ENCODE assay signal across 21 cellular contexts in genomic region chr22:33204408-33204807, GRCh38.
A peak's percentile ranks its signal among the peaks of the same experiment; 100 is the strongest.
DNase-seq lines count a peak whose midpoint lies in the region; ATAC-seq, FAIRE-seq and TF ChIP-seq lines count a peak whose summit lies in the region.
"Had no signal": no experiment of that assay in that cellular context is flagged by ENCODE, and none has a peak within 500 bp of the region (broad histone marks: within the 10 kb centered on the region; RNA-seq: fewer than 3 reads in every experiment).

No MANE protein-coding gene starts in this region.

- peak overlapping the region; percentile 51 for H3K4me3 ChIP-seq in GM06990 (replicated peaks; ENCODE audit: low read depth, low read length)
- peak overlapping the region; percentile 32; the same call in 1 of the 2 replicates for H3K4me3 ChIP-seq in GM12878
- H3K4me3 ChIP-seq in CD8-positive, alpha-beta T cell (ENCODE audit: low read depth, low read length), result no peak overlapping the region
- H3K4me3 ChIP-seq: BLaER1, GM23248 had no signal

- peaks cover 10% of the 10 kb centered on the region for H3K27me3 Mint-ChIP-seq in stimulated activated memory B cell treated with anti-CD40 and anti-IgM and Interleukin-4, amounts not matched to agents 10 μg/mL and 1 μg/mL and 100 μg/mL, for 72 hours
- peaks cover 15% of the 10 kb centered on the region for H3K27me3 Mint-ChIP-seq in CD8-positive, alpha-beta T cell (ENCODE audit: low read depth)
- H3K27me3 Mint-ChIP-seq: CD4-positive, CD25-positive, alpha-beta regulatory T cell had no signal

- no peaks in the 10 kb centered on the region; the same call in 1 of the 2 replicates for H3K79me2 ChIP-seq in GM12878 (ENCODE audit: control insufficient read depth, insufficient read depth, low read length)

- FAIRE-seq in GM12878 (lab: Jason Lieb, UNC), result no peak
- FAIRE-seq: D721Med, GM18507, H1 had no signal

- RAD21 ChIA-PET in GM12878 (lab: Charles Lee; ENCODE audit: unreplicated experiment), result interaction anchor here (1.0 to 4.6 kb wide), 9 partner anchors 19 to 760 kb away, joined by 3 to 47 read pairs (median 5); no protein-coding TSS in a partner anchor

- SMC1A ChIA-PET in GM12878 (lab: Charles Lee; ENCODE audit: uncharacterized antibody, unreplicated experiment), result interaction anchor here (0.7 to 5.2 kb wide), 10 partner anchors 12 to 268 kb away, joined by 3 to 62 read pairs (median 6); no protein-coding TSS in a partner anchor

- no peak overlapping the region for H3K4me3 Mint-ChIP-seq in stimulated activated memory B cell treated with anti-CD40 and anti-IgM and Interleukin-4, amounts not matched to agents 10 μg/mL and 1 μg/mL and 100 μg/mL, for 72 hours
- H3K4me3 Mint-ChIP-seq in CD8-positive, alpha-beta T cell, result no peak overlapping the region
- H3K4me3 Mint-ChIP-seq: CD8-positive, alpha-beta memory T cell had no signal

- H3K4me1 Mint-ChIP-seq in stimulated activated memory B cell treated with anti-CD40 and anti-IgM and Interleukin-4, amounts not matched to agents 10 μg/mL and 1 μg/mL and 100 μg/mL, for 72 hours, result peaks cover 31% of the 10 kb centered on the region
- H3K4me1 Mint-ChIP-seq in CD8-positive, alpha-beta T cell (ENCODE audit: low read depth), result no peaks in the 10 kb centered on the region
- H3K4me1 Mint-ChIP-seq: CD4-positive, CD25-positive, alpha-beta regulatory T cell; CD8-positive, alpha-beta memory T cell had no signal

- intact Hi-C loops in GM12878 (cut with micrococcal nuclease; ENCODE audit: unreplicated experiment), result no loop called here
- intact Hi-C loops in CD8-positive, alpha-beta T cell (cut with DNase I, micrococcal nuclease), result no loop called here

- WGBS in GM12878 (ENCODE audit: insufficient coverage, insufficient replicate concordance, low lambda C conversion rate, missing lambda C conversion rate), result 6% methylated on average over 1 of the region's 1 CpG

- peak overlapping the region; percentile 35; the same call in 1 of the 2 replicates for H3K9ac ChIP-seq in GM12878 (ENCODE audit: control insufficient read depth, insufficient read depth, low read length)
- H3K9ac ChIP-seq: BLaER1, GM23248 had no signal

- H3K4me2 ChIP-seq in GM12878 (ENCODE audit: control insufficient read depth, insufficient read depth), result peak overlapping the region; percentile 80
- H3K4me2 ChIP-seq: BLaER1 had no signal

- no peaks in the 10 kb centered on the region for H3K36me3 Mint-ChIP-seq in stimulated activated memory B cell treated with anti-CD40 and anti-IgM and Interleukin-4, amounts not matched to agents 10 μg/mL and 1 μg/mL and 100 μg/mL, for 72 hours
- H3K36me3 Mint-ChIP-seq in CD8-positive, alpha-beta T cell, result no peaks in the 10 kb centered on the region
- H3K36me3 Mint-ChIP-seq: CD4-positive, CD25-positive, alpha-beta regulatory T cell had no signal

- peak overlapping the region; percentile 37 for H3K27ac ChIP-seq in GM12878 (ENCODE audit: control insufficient read depth, insufficient read depth)
- no peak overlapping the region for H3K27ac ChIP-seq in CD8-positive, alpha-beta T cell (ENCODE audit: low read depth, low read length)
- H3K27ac ChIP-seq: BLaER1, C4-2B, GM23248 had no signal

- TF ChIP-seq EP300 in GM12878 (IDR thresholded peaks at IDR 0.05; ENCODE audit: borderline replicate concordance in 1 of 2, control insufficient read depth in 1 of 2, low read depth in 2 of 2, low read length in 2 of 2), result no peak

- TSS peak; percentile 84 for BruUV-seq in GM12878 (replicated peaks; lab: Mats Ljungman, UMichigan)

- no peaks in the 10 kb centered on the region for H3K27me3 ChIP-seq in GM06990 (replicated peaks; ENCODE audit: control insufficient read depth, insufficient read depth, low read length)
- H3K27me3 ChIP-seq in GM12878 (replicated peaks in 1 of 2; ENCODE audit: control insufficient read depth in 2 of 2, insufficient read depth in 2 of 2, low read length in 1 of 2), result no peaks in the 10 kb centered on the region
- H3K27me3 ChIP-seq in CD8-positive, alpha-beta T cell (ENCODE audit: insufficient read depth, low read length), result no peaks in the 10 kb centered on the region
- H3K27me3 ChIP-seq: BLaER1 had no signal

- TF ChIP-seq CTCF in GM06990 (IDR thresholded peaks at IDR 0.05; ENCODE audit: insufficient read depth, low read length, poor library complexity, severe bottlenecking) (no peak), GM12878 (IDR thresholded peaks at IDR 0.05 in 2 of 3, conservative IDR thresholded peaks at IDR 0.05 in 1 of 3; ENCODE audit: control insufficient read depth in 2 of 3, extremely low read depth in 1 of 3, insufficient read depth in 1 of 3, low read depth in 3 of 3, low read length in 3 of 3) (no peak)
- no peak for TF ChIP-seq CTCF in CD8-positive, alpha-beta T cell (IDR thresholded peaks at IDR 0.05)

- DNase-seq in GM06990 (ENCODE audit: extremely low read depth, insufficient read length) (no peak), NAMALWA (ENCODE audit: low spot score) (peak; percentile 12), GM12878 (ENCODE audit: low read depth, low spot score) (no peak), NCI-H1417 (lab: John Stamatoyannopoulos, UW) (no peak), SKM-1 (lab: John Stamatoyannopoulos, UW; ENCODE audit: unreplicated experiment) (no peak)
- no peak for DNase-seq in CD8-positive, alpha-beta T cell
- DNase-seq: CD4-positive, CD25-positive, alpha-beta regulatory T cell; CD8-positive, alpha-beta memory T cell; DMS 273 treated with DMSO at 0.1 percent for 48 hours; DMS79; GF-D8; GM23248; H7; HCEC 1CT had no signal

- H4K20me1 ChIP-seq in GM12878 (ENCODE audit: control insufficient read depth, insufficient read depth), result no peaks in the 10 kb centered on the region
- H4K20me1 ChIP-seq: BLaER1 had no signal

- H3K27ac Mint-ChIP-seq in stimulated activated memory B cell treated with anti-CD40 and anti-IgM and Interleukin-4, amounts not matched to agents 10 μg/mL and 1 μg/mL and 100 μg/mL, for 72 hours, result peak overlapping the region; percentile 62
- no peak overlapping the region for H3K27ac Mint-ChIP-seq in CD8-positive, alpha-beta T cell
- H3K27ac Mint-ChIP-seq: CD4-positive, CD25-positive, alpha-beta regulatory T cell; CD8-positive, alpha-beta memory T cell had no signal

- no peak overlapping the region for H2AFZ ChIP-seq in GM12878 (ENCODE audit: control insufficient read depth, low read depth, low read length)
- H2AFZ ChIP-seq: GM23248 had no signal

- POLR2A ChIA-PET in GM12878 (lab: Charles Lee), result interaction anchor here (0.9 kb wide), 1 partner anchor 68 kb away, joined by 4 read pairs; no protein-coding TSS in a partner anchor
- POLR2A ChIA-PET in CD8-positive, alpha-beta T cell (lab: Charles Lee), result no interaction called here

- in situ Hi-C loops in GM12878 (cut with MboI), result loop anchor here (5.0 kb wide), 1 partner anchor 122 kb away; no protein-coding TSS in a partner anchor

- no peak for TF ChIP-seq RAD21 in GM12878 (IDR thresholded peaks at IDR 0.05; ENCODE audit: insufficient read depth, low read depth, low read length)

- no peaks in the 10 kb centered on the region for H3K9me3 Mint-ChIP-seq in stimulated activated memory B cell treated with anti-CD40 and anti-IgM and Interleukin-4, amounts not matched to agents 10 μg/mL and 1 μg/mL and 100 μg/mL, for 72 hours
- H3K9me3 Mint-ChIP-seq in CD8-positive, alpha-beta T cell, result no peaks in the 10 kb centered on the region

- ATAC-seq in GM12878, result no peak
- ATAC-seq in stimulated activated memory B cell treated with anti-CD40 and anti-IgM and Interleukin-4, amounts not matched to agents 10 μg/mL and 1 μg/mL and 100 μg/mL, for 72 hours, result no peak
- ATAC-seq in CD8-positive, alpha-beta T cell, result no peak
- ATAC-seq in GM21529 (IDR thresholded peaks at IDR 0.05; ENCODE audit: unreplicated experiment), result no peak

- H3K36me3 ChIP-seq in GM06990 (ENCODE audit: control insufficient read depth, insufficient read depth, low read length) (no peaks in the 10 kb centered on the region), GM12878 (ENCODE audit: control insufficient read depth in 2 of 2, insufficient read depth in 2 of 2, low read length in 1 of 2) (no peaks in the 10 kb centered on the region)
- no peaks in the 10 kb centered on the region for H3K36me3 ChIP-seq in CD8-positive, alpha-beta T cell (ENCODE audit: insufficient read depth, low read length)
- H3K36me3 ChIP-seq: BLaER1 had no signal

- no peak for TF ChIP-seq POLR2A in GM12878 (IDR thresholded peaks at IDR 0.05; ENCODE audit: low read depth, low read length)

- CTCF ChIA-PET in GM12878 (lab: Yijun Ruan, JAX), result interaction anchor here (1.2 to 5.5 kb wide), 9 partner anchors 8 to 184 kb away, joined by 3 to 113 read pairs (median 10); no protein-coding TSS in a partner anchor
- CTCF ChIA-PET in CD8-positive, alpha-beta T cell (lab: Charles Lee), result no interaction called here

- H3K9me3 ChIP-seq in GM12878 (replicated peaks; ENCODE audit: control insufficient read depth, insufficient read depth, low read length), result no peaks in the 10 kb centered on the region; the same call in 2 of the 3 replicates
- no peaks in the 10 kb centered on the region for H3K9me3 ChIP-seq in CD8-positive, alpha-beta T cell (ENCODE audit: low read length)
- H3K9me3 ChIP-seq: BLaER1 had no signal

- H3K4me1 ChIP-seq in GM12878 (ENCODE audit: control insufficient read depth, insufficient read depth, low read length), result peaks cover 4% of the 10 kb centered on the region; the same call in 1 of the 2 replicates
- H3K4me1 ChIP-seq in CD8-positive, alpha-beta T cell (ENCODE audit: insufficient read depth, low read length), result no peaks in the 10 kb centered on the region

TF ChIP-seq in GM12878, 131 proteins besides CTCF, POLR2A, EP300 and RAD21 (continues in another document):
- TF ChIP-seq SUZ12 (IDR thresholded peaks at IDR 0.05; ENCODE audit: unreplicated experiment), result no peak
- no peak for TF ChIP-seq TAF1 (IDR thresholded peaks at IDR 0.05; ENCODE audit: borderline replicate concordance, low read depth, low read length)
- TF ChIP-seq RUNX3 (IDR thresholded peaks at IDR 0.05; ENCODE audit: low read length), result no peak
- TF ChIP-seq, protein P1, sequence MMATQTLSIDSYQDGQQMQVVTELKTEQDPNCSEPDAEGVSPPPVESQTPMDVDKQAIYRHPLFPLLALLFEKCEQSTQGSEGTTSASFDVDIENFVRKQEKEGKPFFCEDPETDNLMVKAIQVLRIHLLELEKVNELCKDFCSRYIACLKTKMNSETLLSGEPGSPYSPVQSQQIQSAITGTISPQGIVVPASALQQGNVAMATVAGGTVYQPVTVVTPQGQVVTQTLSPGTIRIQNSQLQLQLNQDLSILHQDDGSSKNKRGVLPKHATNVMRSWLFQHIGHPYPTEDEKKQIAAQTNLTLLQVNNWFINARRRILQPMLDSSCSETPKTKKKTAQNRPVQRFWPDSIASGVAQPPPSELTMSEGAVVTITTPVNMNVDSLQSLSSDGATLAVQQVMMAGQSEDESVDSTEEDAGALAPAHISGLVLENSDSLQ (IDR thresholded peaks at IDR 0.05), result 0 out of 2 replicates have a peak, but pooled peaks have one; percentile 25
- TF ChIP-seq EGR1 (IDR thresholded peaks at IDR 0.05; ENCODE audit: borderline replicate concordance in 1 of 2, low read depth in 2 of 2, low read length in 2 of 2), result no peak
- no peak for TF ChIP-seq ETV6 (conservative IDR thresholded peaks at IDR 0.05 in 1 of 2, IDR thresholded peaks at IDR 0.05 in 1 of 2; ENCODE audit: borderline replicate concordance in 1 of 2, low read depth in 1 of 2)
- TF ChIP-seq BMI1 (IDR thresholded peaks at IDR 0.05; ENCODE audit: borderline replicate concordance), result no peak
